8 cellular contexts compared by ENCODE assay signal in genomic region chr14:76386922-76387782, GRCh38. TPM values are rescaled to one million over a fixed set of nuclear protein-coding genes. Genes with fewer than 3 reads are reported as not detected.
A peak's percentile ranks its signal among the peaks of the same experiment; 100 is the strongest.
DNase-seq lines count a peak whose midpoint lies in the region; ATAC-seq and TF ChIP-seq lines count a peak whose summit lies in the region.

No MANE protein-coding gene starts in this region.

- no peaks in the 10 kb centered on the region for H3K36me3 ChIP-seq in trophoblast cell (ENCODE audit: control insufficient read depth in 1 of 2, insufficient read depth in 2 of 2, low read length in 2 of 2)
- H3K36me3 ChIP-seq in upper lobe of left lung, result no peaks in the 10 kb centered on the region

- no peak overlapping the region for H4K12ac ChIP-seq in trophoblast cell (ENCODE audit: low read depth, low read length)

- H3K9me3 Mint-ChIP-seq in glutamatergic neuron (ENCODE audit: unreplicated experiment), result peaks cover 4% of the 10 kb centered on the region

- peaks cover 12% of the 10 kb centered on the region for H3K4me1 Mint-ChIP-seq in glutamatergic neuron (ENCODE audit: low read depth, unreplicated experiment)

- H3K27ac Mint-ChIP-seq in glutamatergic neuron (ENCODE audit: unreplicated experiment), result peak overlapping the region; percentile 25

- no peak overlapping the region for H2AK5ac ChIP-seq in trophoblast cell (ENCODE audit: low read length)

- H3K4me1 ChIP-seq in trophoblast cell (ENCODE audit: control insufficient read depth in 1 of 2, insufficient read depth in 2 of 2, low read length in 2 of 2) (no peaks in the 10 kb centered on the region), upper lobe of left lung (no peaks in the 10 kb centered on the region)

- H3K27ac ChIP-seq in trophoblast cell (ENCODE audit: low read depth, low read length), result no peak overlapping the region
- no peak overlapping the region for H3K27ac ChIP-seq in upper lobe of left lung

- H3K14ac ChIP-seq in trophoblast cell (ENCODE audit: low read length), result no peak overlapping the region

- H4K91ac ChIP-seq in trophoblast cell (ENCODE audit: low read depth, low read length), result no peak overlapping the region

- H3K4me3 Mint-ChIP-seq in glutamatergic neuron (ENCODE audit: unreplicated experiment), result no peak overlapping the region

- no CpG with 5 or more reads among the region's 11 CpGs for WGBS in trophoblast cell (ENCODE audit: extremely low coverage, insufficient coverage, insufficient read length)
- 15 to 27% methylated on average over 10 to 11 of the region's 11 CpGs for WGBS in upper lobe of left lung, 2 donors

- H3K79me2 ChIP-seq in trophoblast cell (ENCODE audit: control insufficient read depth, insufficient read depth, low read length, poor library complexity), result no peaks in the 10 kb centered on the region

- H3K4ac ChIP-seq in trophoblast cell (ENCODE audit: low read depth, low read length), result no peak overlapping the region

- no peak overlapping the region for H3K18ac ChIP-seq in trophoblast cell (ENCODE audit: low read length)

- TF ChIP-seq EP300 in upper lobe of left lung (IDR thresholded peaks at IDR 0.05), result no peak

- H2BK120ac ChIP-seq in trophoblast cell (ENCODE audit: insufficient read depth, low read length, poor library complexity), result no peak overlapping the region

- no peak overlapping the region for H2BK5ac ChIP-seq in trophoblast cell (ENCODE audit: low read depth, low read length, poor library complexity)

- DNase-seq in activated gamma-delta T cell treated with Interleukin-2 at 50 U/mL for 16 hours (peak; percentile 37), activated gamma-delta T cell (lab: John Stamatoyannopoulos, UW) (no peak), SHP77 treated with DMSO at 0.1 percent for 48 hours (lab: John Stamatoyannopoulos, UW) (peak; percentile 21), glutamatergic neuron (peak; percentile 87), trophoblast cell (peak; percentile 69 to 90), upper lobe of left lung (peak in 1 of 2 donors; percentile 22)
- DNase-seq in activated naive CD4-positive, alpha-beta T cell treated with Interleukin-2 at 50 U/mL for 16 hours, result peak; percentile 57

- no peaks in the 10 kb centered on the region for H3K9me3 ChIP-seq in trophoblast cell (ENCODE audit: insufficient read depth, low read depth, low read length)
- no peaks in the 10 kb centered on the region for H3K9me3 ChIP-seq in upper lobe of left lung

- no peak overlapping the region for H3K23ac ChIP-seq in trophoblast cell (ENCODE audit: low read length)

- no peak overlapping the region for H4K8ac ChIP-seq in trophoblast cell (ENCODE audit: low read depth, low read length)

- no peak overlapping the region for H3K4me2 ChIP-seq in trophoblast cell (ENCODE audit: low read length)

- TF ChIP-seq POLR2A in upper lobe of left lung (IDR thresholded peaks at IDR 0.05), result no peak

- TF ChIP-seq CTCF in LNCAP (IDR thresholded peaks at IDR 0.05) (peak; percentile 98), glutamatergic neuron (IDR thresholded peaks at IDR 0.05; ENCODE audit: partially characterized antibody, unreplicated experiment) (peak; percentile 98), upper lobe of left lung (IDR thresholded peaks at IDR 0.05) (peak; percentile 71 to 92 (median 76))

- no peaks in the 10 kb centered on the region for H3K36me3 Mint-ChIP-seq in glutamatergic neuron (ENCODE audit: unreplicated experiment)

- H3K79me1 ChIP-seq in trophoblast cell (ENCODE audit: low read length), result no peaks in the 10 kb centered on the region

- no peak overlapping the region for H2AFZ ChIP-seq in trophoblast cell (ENCODE audit: insufficient read depth, low read length, poor library complexity)

- H3K27me3 ChIP-seq in trophoblast cell (ENCODE audit: insufficient read depth, low read length) (no peaks in the 10 kb centered on the region), upper lobe of left lung (no peaks in the 10 kb centered on the region)

- no peak overlapping the region for H2BK12ac ChIP-seq in trophoblast cell (ENCODE audit: low read length)

- peak; percentile 76 to 91 for ATAC-seq in upper lobe of left lung (ENCODE audit: low FRiP score in 2 of 2)

- no peak overlapping the region for H3K4me3 ChIP-seq in trophoblast cell (ENCODE audit: low read depth, low read length)
- H3K4me3 ChIP-seq in upper lobe of left lung, result no peak overlapping the region

- peaks cover 4% of the 10 kb centered on the region for H3K27me3 Mint-ChIP-seq in glutamatergic neuron (ENCODE audit: unreplicated experiment)

- peak overlapping the region; percentile 8 for H3K9ac ChIP-seq in trophoblast cell (ENCODE audit: low read length)

RNA-seq across cellular contexts. Expression of gene ESRRB, which starts 11.2 kb away (rescaled TPM):
- total RNA-seq in glutamatergic neuron (ENCODE audit: unreplicated experiment), result 1.7 TPM
- polyA plus RNA-seq in trophoblast cell (2013), result 0.22 TPM in 2 replicates
- 1 to 10 TPM in 1 of 6 donors, under 1 TPM in 3, not detected in 2; 0.15 to 1.6 (median 0.30) TPM for total RNA-seq in upper lobe of left lung
